In the genomic region with DNA sequence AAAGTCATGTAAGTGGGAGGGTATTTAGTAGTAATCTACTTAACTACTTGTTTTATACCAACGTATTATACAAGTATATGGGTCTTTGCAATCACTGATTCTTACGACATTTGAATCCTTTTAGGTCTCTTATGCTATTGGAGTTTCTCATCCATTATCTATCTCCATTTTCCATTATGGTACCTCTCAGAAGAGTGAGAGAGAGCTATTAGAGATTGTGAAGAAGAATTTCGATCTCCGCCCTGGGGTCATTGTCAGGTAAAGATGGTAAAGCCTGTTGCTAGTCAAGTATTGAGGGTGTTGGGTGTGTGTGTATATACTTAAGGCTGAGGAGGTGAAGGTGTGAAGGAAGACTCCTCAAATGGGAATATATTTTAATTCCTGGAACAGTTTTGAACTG, we compare ENCODE assay signal across 10 cellular contexts. TPM values are rescaled to one million over a fixed set of nuclear protein-coding genes. Genes with fewer than 3 reads are reported as not detected.
DNase-seq lines count a peak whose midpoint lies in the region; ATAC-seq and TF ChIP-seq lines count a peak whose summit lies in the region.
"Had no signal": no experiment of that assay in that cellular context is flagged by ENCODE, and none has a peak within 500 bp of the region (broad histone marks: within the 10 kb centered on the region; RNA-seq: fewer than 3 reads in every experiment).

No MANE protein-coding gene starts in this region.

- no peaks in the 10 kb centered on the region for H3K27me3 Mint-ChIP-seq in activated CD4-positive, alpha-beta T cell treated with anti-CD3 and anti-CD28 coated beads, Interleukin-2, amount 10 ng/mL, durations not matched to agents 7 days and 5 days
- H3K27me3 Mint-ChIP-seq: T-cell had no signal

- no peaks in the 10 kb centered on the region for H3K9me2 ChIP-seq in Karpas-422 (replicated peaks; ENCODE audit: insufficient read depth, low read length)

- H3K79me2 ChIP-seq in Karpas-422 (ENCODE audit: low read length) = peaks cover 45% of the 10 kb centered on the region

- H3K27me3 ChIP-seq in RWPE2 (ENCODE audit: insufficient read depth, poor library complexity, severe bottlenecking) (no peaks in the 10 kb centered on the region), skeletal muscle tissue (ENCODE audit: control insufficient read depth in 3 of 3, insufficient read depth in 3 of 3, low read length in 3 of 3) (no peaks in the 10 kb centered on the region), foreskin keratinocyte (no peaks in the 10 kb centered on the region), Karpas-422 (ENCODE audit: low read length) (no peaks in the 10 kb centered on the region)

- TF ChIP-seq CTCF in RWPE2 (IDR thresholded peaks at IDR 0.05; ENCODE audit: poor library complexity, severe bottlenecking) = no peak
- no peak for TF ChIP-seq CTCF in epithelial cell of proximal tubule (conservative IDR thresholded peaks at IDR 0.05; ENCODE audit: low read depth, low read length)
- no peak for TF ChIP-seq CTCF in foreskin keratinocyte (conservative IDR thresholded peaks at IDR 0.05)

- H3K4me2 ChIP-seq in Karpas-422 (ENCODE audit: low read depth, low read length, poor library complexity, severe bottlenecking) = no peak overlapping the region

- H3K9ac ChIP-seq in skeletal muscle tissue (ENCODE audit: low read depth in 1 of 3, low read length in 3 of 3) (peak overlapping the region in 1 of 3 donors; percentile 0), Karpas-422 (ENCODE audit: low read length) (no peak overlapping the region)

- peaks cover 36% of the 10 kb centered on the region for H4K20me1 ChIP-seq in Karpas-422 (ENCODE audit: insufficient read depth, low read depth, low read length)

- H3K36me3 Mint-ChIP-seq in activated CD4-positive, alpha-beta T cell treated with anti-CD3 and anti-CD28 coated beads, Interleukin-2, amount 10 ng/mL, durations not matched to agents 7 days and 5 days (ENCODE audit: low read depth) = peaks cover 71% of the 10 kb centered on the region

- no peak for DNase-seq in activated CD4-positive, alpha-beta T cell treated with anti-CD3 and anti-CD28 coated beads, Interleukin-2, amount 10 ng/mL, durations not matched to agents 7 days and 5 days
- no peak for DNase-seq in activated CD4-positive, alpha-beta T cell treated with anti-CD3 and anti-CD28 coated beads for 4 hours
- DNase-seq in RWPE2 (ENCODE audit: low spot score) = no peak
- DNase-seq in epithelial cell of proximal tubule (ENCODE audit: low read depth) = no peak
- DNase-seq in foreskin keratinocyte = no peak
- no peak for DNase-seq in dedifferentiated amniotic fluid mesenchymal stem cell (ENCODE audit: extremely low spot score)
- DNase-seq in Karpas-422 = no peak
- DNase-seq: NCI-H69, T-cell had no signal

- POLR2A ChIA-PET in activated CD4-positive, alpha-beta T cell treated with anti-CD3 and anti-CD28 coated beads, Interleukin-2, amount 10 ng/mL, durations not matched to agents 7 days and 5 days (lab: Charles Lee) = no interaction called here

- no peak for ATAC-seq in RWPE2 (ENCODE audit: low read depth)
- ATAC-seq in foreskin keratinocyte = no peak
- ATAC-seq: T-cell had no signal

- peaks cover 42% of the 10 kb centered on the region for H3K4me1 Mint-ChIP-seq in activated CD4-positive, alpha-beta T cell treated with anti-CD3 and anti-CD28 coated beads, Interleukin-2, amount 10 ng/mL, durations not matched to agents 7 days and 5 days

- H3K36me3 ChIP-seq in RWPE2 (ENCODE audit: low read depth) (peaks cover 74% of the 10 kb centered on the region), skeletal muscle tissue (ENCODE audit: control insufficient read depth in 3 of 3, insufficient read depth in 3 of 3, low read length in 3 of 3) (peaks cover 34 to 43% (median 34%) of the 10 kb centered on the region in 3 donors), Karpas-422 (ENCODE audit: insufficient read depth, low read length) (peaks cover 59% of the 10 kb centered on the region)

- H3K4me1 ChIP-seq in RWPE2 (ENCODE audit: insufficient read depth, poor library complexity, severe bottlenecking) (peaks cover 27% of the 10 kb centered on the region), skeletal muscle tissue (ENCODE audit: control insufficient read depth in 3 of 3, insufficient read depth in 3 of 3, low read length in 3 of 3) (peaks cover 47 to 55% (median 48%) of the 10 kb centered on the region in 3 donors), foreskin keratinocyte (peaks cover 33% of the 10 kb centered on the region), Karpas-422 (ENCODE audit: low read length) (peaks cover 26% of the 10 kb centered on the region)

- H3K9me3 ChIP-seq in RWPE2 (ENCODE audit: severe bottlenecking) (no peaks in the 10 kb centered on the region), skeletal muscle tissue (ENCODE audit: control insufficient read depth in 3 of 3, low read length in 3 of 3) (no peaks in the 10 kb centered on the region), Karpas-422 (ENCODE audit: low read length) (no peaks in the 10 kb centered on the region)

- CTCF ChIA-PET in activated CD4-positive, alpha-beta T cell treated with anti-CD3 and anti-CD28 coated beads, Interleukin-2, amount 10 ng/mL, durations not matched to agents 7 days and 5 days (lab: Charles Lee) = interaction anchor here (2.6 to 5.0 kb wide), 2 partner anchors 8 to 123 kb away, joined by 6 to 40 read pairs; no protein-coding TSS in a partner anchor

- no peak overlapping the region for H2AFZ ChIP-seq in Karpas-422 (ENCODE audit: low read length)

- H3K9me3 Mint-ChIP-seq in activated CD4-positive, alpha-beta T cell treated with anti-CD3 and anti-CD28 coated beads, Interleukin-2, amount 10 ng/mL, durations not matched to agents 7 days and 5 days = no peaks in the 10 kb centered on the region
- H3K9me3 Mint-ChIP-seq: T-cell had no signal

- peak overlapping the region; percentile 57 for H3K27ac Mint-ChIP-seq in activated CD4-positive, alpha-beta T cell treated with anti-CD3 and anti-CD28 coated beads, Interleukin-2, amount 10 ng/mL, durations not matched to agents 7 days and 5 days

- no peak overlapping the region for H3K4me3 ChIP-seq in RWPE2 (ENCODE audit: severe bottlenecking)
- peak overlapping the region; percentile 89 for H3K4me3 ChIP-seq in epithelial cell of proximal tubule (ENCODE audit: low read depth, low read length)
- H3K4me3 ChIP-seq in skeletal muscle tissue (ENCODE audit: low read length in 3 of 3) = peak overlapping the region in 2 of 3 donors; percentile 6 to 96
- H3K4me3 ChIP-seq in Karpas-422 (ENCODE audit: low read length) = no peak overlapping the region

- peak overlapping the region; percentile 10 for H3K4me3 Mint-ChIP-seq in activated CD4-positive, alpha-beta T cell treated with anti-CD3 and anti-CD28 coated beads, Interleukin-2, amount 10 ng/mL, durations not matched to agents 7 days and 5 days
- H3K4me3 Mint-ChIP-seq: T-cell had no signal

- peak overlapping the region; percentile 86 for H3K27ac ChIP-seq in RWPE2 (ENCODE audit: poor library complexity, severe bottlenecking)
- peak overlapping the region; percentile 19 for H3K27ac ChIP-seq in skeletal muscle tissue (ENCODE audit: low read depth, low read length)
- H3K27ac ChIP-seq in foreskin keratinocyte = no peak overlapping the region
- no peak overlapping the region for H3K27ac ChIP-seq in Karpas-422 (ENCODE audit: low read length)

RNA-seq across cellular contexts. Expression of a gene that starts 3.8 kb away (rescaled TPM):
- total RNA-seq in activated CD4-positive, alpha-beta T cell treated with anti-CD3 and anti-CD28 coated beads, Interleukin-2, amount 10 ng/mL, durations not matched to agents 7 days and 5 days = 100 to 1,000 TPM; 263 to 269 TPM
- total RNA-seq in epithelial cell of proximal tubule (64.6 and 134 TPM in 2 replicates), skeletal muscle tissue (57.9 TPM), foreskin keratinocyte (141 and 157 TPM in 2 replicates)
- 92.5 and 105 TPM in 2 replicates for polyA plus RNA-seq in foreskin keratinocyte
- total RNA-seq in Karpas-422 (2014; rRNA removed; shearing (Covaris generic); ENCODE audit: low replicate concordance) = 324 and 544 TPM in 2 replicates

RNA-seq across cellular contexts. Expression of a gene that starts 18.5 kb away (rescaled TPM):
- 10 to 100 TPM; 20.8 to 22.8 TPM for total RNA-seq in activated CD4-positive, alpha-beta T cell treated with anti-CD3 and anti-CD28 coated beads, Interleukin-2, amount 10 ng/mL, durations not matched to agents 7 days and 5 days
- total RNA-seq in epithelial cell of proximal tubule (35.1 and 58.2 TPM in 2 replicates), skeletal muscle tissue (24.5 TPM), foreskin keratinocyte (36.2 and 36.8 TPM in 2 replicates)
- 24.9 and 27.2 TPM in 2 replicates for polyA plus RNA-seq in foreskin keratinocyte
- 31.6 and 47.0 TPM in 2 replicates for total RNA-seq in Karpas-422 (2014; rRNA removed; shearing (Covaris generic); ENCODE audit: low replicate concordance)

RNA-seq across cellular contexts. Expression of a gene that starts 34.6 kb away (rescaled TPM):
- total RNA-seq in activated CD4-positive, alpha-beta T cell treated with anti-CD3 and anti-CD28 coated beads, Interleukin-2, amount 10 ng/mL, durations not matched to agents 7 days and 5 days = 100 to 1,000 TPM; 131 to 149 TPM
- total RNA-seq in epithelial cell of proximal tubule = 86.5 and 152 TPM in 2 replicates
- total RNA-seq in skeletal muscle tissue = 4.7 TPM
- 93.1 and 116 TPM in 2 replicates for total RNA-seq in foreskin keratinocyte
- polyA plus RNA-seq in foreskin keratinocyte = 286 and 294 TPM in 2 replicates
- 122 and 141 TPM in 2 replicates for total RNA-seq in Karpas-422 (2014; rRNA removed; shearing (Covaris generic); ENCODE audit: low replicate concordance)

RNA-seq across cellular contexts. Expression of a gene that starts 41.5 kb away (rescaled TPM):
- 10 to 100 TPM; 61.5 to 67.4 TPM for total RNA-seq in activated CD4-positive, alpha-beta T cell treated with anti-CD3 and anti-CD28 coated beads, Interleukin-2, amount 10 ng/mL, durations not matched to agents 7 days and 5 days
- total RNA-seq in epithelial cell of proximal tubule (25.0 and 28.9 TPM in 2 replicates), skeletal muscle tissue (17.7 TPM), foreskin keratinocyte (0.99 and 1.6 TPM in 2 replicates)
- 5.3 and 6.3 TPM in 2 replicates for polyA plus RNA-seq in foreskin keratinocyte
- 0.29 TPM in 1 of 2 replicates, not detected in the other for total RNA-seq in Karpas-422 (2014; rRNA removed; shearing (Covaris generic); ENCODE audit: low replicate concordance)

RNA-seq across cellular contexts. Expression of a gene that starts 52.8 kb away (rescaled TPM):
- total RNA-seq in activated CD4-positive, alpha-beta T cell treated with anti-CD3 and anti-CD28 coated beads, Interleukin-2, amount 10 ng/mL, durations not matched to agents 7 days and 5 days = 100 to 1,000 TPM in 1 of 2 experiments, 10 to 100 TPM in 1; 89.7 to 106 TPM
- total RNA-seq in epithelial cell of proximal tubule (187 and 280 TPM in 2 replicates), skeletal muscle tissue (74.1 TPM), foreskin keratinocyte (164 and 177 TPM in 2 replicates)
- 231 and 251 TPM in 2 replicates for polyA plus RNA-seq in foreskin keratinocyte
- total RNA-seq in Karpas-422 (2014; rRNA removed; shearing (Covaris generic); ENCODE audit: low replicate concordance) = 332 and 398 TPM in 2 replicates

Comparison
In these comparisons a context has a peak if more than half of its experiments do, and no peak if none do; other contexts are left out.
1. H3K27ac ChIP-seq: peak in RWPE2 (single experiment) and skeletal muscle tissue (single experiment); none in foreskin keratinocyte (single experiment) and Karpas-422 (single experiment).
2. H3K4me3 ChIP-seq: peak in epithelial cell of proximal tubule (single experiment) and skeletal muscle tissue (2 of 3); none in RWPE2 (single experiment) and Karpas-422 (single experiment).
3. RNA of a gene that starts 34.6 kb away (total RNA-seq): 86.5 to 152 TPM in epithelial cell of proximal tubule, 131 to 149 TPM in activated CD4-positive, alpha-beta T cell treated with anti-CD3 and anti-CD28 coated beads, Interleukin-2, amount 10 ng/mL, durations not matched to agents 7 days and 5 days, 122 to 141 TPM in Karpas-422 and 93.1 to 116 TPM in foreskin keratinocyte; 4.7 TPM in skeletal muscle tissue (single experiment); every median in the first group is over 10 times any median in the second.